8 cellular contexts compared by ENCODE assay signal in the genomic region with DNA sequence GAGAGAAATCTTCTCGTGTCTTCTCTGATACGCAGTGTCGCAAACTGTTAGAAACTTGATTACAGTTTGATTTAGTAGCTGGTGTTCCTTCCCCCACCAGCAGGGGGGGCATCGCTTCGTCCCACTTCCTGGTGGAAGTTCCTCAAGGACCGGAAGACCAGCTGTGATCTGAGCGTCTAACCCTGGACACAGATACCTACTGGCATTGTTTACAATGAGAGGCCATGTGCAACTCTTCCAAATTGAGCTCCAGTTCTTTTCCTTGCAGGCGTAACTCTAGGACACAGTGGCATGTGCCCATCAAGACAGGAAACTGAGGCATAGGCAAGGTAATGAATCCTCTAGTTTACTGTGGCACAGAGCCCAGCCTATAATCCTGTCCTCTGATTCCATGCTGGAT.
A peak's percentile ranks its signal among the peaks of the same experiment; 100 is the strongest.
DNase-seq lines count a peak whose midpoint lies in the region; ATAC-seq, FAIRE-seq and TF ChIP-seq lines count a peak whose summit lies in the region.

No MANE protein-coding gene starts in this region.

- no peak overlapping the region for H3K4me3 ChIP-seq in AG04450 (ENCODE audit: low read depth, low read length)
- no peak overlapping the region for H3K4me3 ChIP-seq in K562
- H3K4me3 ChIP-seq in lung = no peak overlapping the region

- H3K9ac ChIP-seq in K562 (ENCODE audit: insufficient read depth in 1 of 2, low read depth in 2 of 2, low read length in 2 of 2) = no peak overlapping the region

- no peak for TF ChIP-seq POLR2A in K562 (conservative IDR thresholded peaks at IDR 0.05)

- no peaks in the 10 kb centered on the region for H4K20me1 ChIP-seq in K562 (replicated peaks; ENCODE audit: control insufficient read depth, insufficient read depth, low read length)

- in situ Hi-C loops in GM13977 (cut with MboI; ENCODE audit: low pct_unique_long_range_greater_than_20kb, low sequenced_read_pairs, unreplicated experiment) = no loop called here
- in situ Hi-C loops in K562 (cut with MboI) = no loop called here

- TF ChIP-seq RAD21 in K562 (CRISPR knock-in tag; conservative IDR thresholded peaks at IDR 0.05 in 1 of 2, IDR thresholded peaks at IDR 0.05 in 1 of 2) = peak; percentile 29 to 60; a peak in 3 of 4 replicates

- H3K36me3 ChIP-seq in K562 (ENCODE audit: control insufficient read depth, insufficient read depth, low read length) = no peaks in the 10 kb centered on the region
- no peaks in the 10 kb centered on the region for H3K36me3 ChIP-seq in lung (ENCODE audit: control insufficient read depth in 2 of 2, insufficient read depth in 2 of 2, low read length in 2 of 2)

- ATAC-seq in K562 (peak; percentile 81), lung (ENCODE audit: insufficient read depth, low FRiP score) (no peak), GM21619 (IDR thresholded peaks at IDR 0.05; ENCODE audit: unreplicated experiment) (no peak), GM18519 (IDR thresholded peaks at IDR 0.05; ENCODE audit: low FRiP score, unreplicated experiment) (no peak)

- no peaks in the 10 kb centered on the region for H3K4me1 ChIP-seq in K562 (replicated peaks in 1 of 2; ENCODE audit: control insufficient read depth in 2 of 2, insufficient read depth in 2 of 2, low read length in 2 of 2)
- H3K4me1 ChIP-seq in lung (ENCODE audit: control insufficient read depth in 2 of 2, insufficient read depth in 2 of 2, low read length in 2 of 2) = no peaks in the 10 kb centered on the region

- H3K9me1 ChIP-seq in K562 (ENCODE audit: control insufficient read depth, insufficient read depth, low read length) = no peaks in the 10 kb centered on the region

- CTCF ChIA-PET in AG04450 (lab: Charles Lee) (interaction anchor here (0.6 to 3.6 kb wide), 28 partner anchors 8 to 568 kb away, joined by 3 to 29 read pairs (median 4); a partner anchor contains a TSS), K562 (lab: Yijun Ruan, JAX; ENCODE audit: low intra/inter-chr PET ratio) (interaction anchor here (0.6 to 1.3 kb wide), 2 partner anchors 293 to 1016 kb away, joined by 3 to 4 read pairs; no protein-coding TSS in a partner anchor)

- no peak for TF ChIP-seq EP300 in K562 (IDR thresholded peaks at IDR 0.05; ENCODE audit: low read length)

- no peak overlapping the region for H3K27ac ChIP-seq in AG04450 (ENCODE audit: low read depth, low read length)
- no peak overlapping the region for H3K27ac ChIP-seq in K562 (ENCODE audit: extremely low read depth, low read depth, low read length)
- no peak overlapping the region for H3K27ac ChIP-seq in lung (ENCODE audit: low read depth in 1 of 2, low read length in 1 of 2)

- POLR2A ChIA-PET in AG04450 (lab: Yijun Ruan, JAX) = no interaction called here
- POLR2A ChIA-PET in K562 (lab: Yijun Ruan, JAX) = interaction anchor here (0.9 to 1.7 kb wide), 2 partner anchors 16 to 19 kb away, joined by 3 to 5 read pairs; no protein-coding TSS in a partner anchor

- peak; percentile 67 for TF ChIP-seq CTCF in AG04450 (IDR thresholded peaks at IDR 0.05; ENCODE audit: low read depth, low read length)
- TF ChIP-seq CTCF in GM13977 (IDR thresholded peaks at IDR 0.05; ENCODE audit: extremely low read depth, insufficient read depth, missing control alignments) = peak; percentile 74
- peak; percentile 68 to 90 (median 80) for TF ChIP-seq CTCF in K562 (IDR thresholded peaks at IDR 0.05 in 2 of 3, conservative IDR thresholded peaks at IDR 0.05 in 1 of 3; ENCODE audit: insufficient read depth in 2 of 3, low read depth in 1 of 3, low read length in 3 of 3)
- peak; percentile 23 for TF ChIP-seq CTCF in lung (IDR thresholded peaks at IDR 0.05; ENCODE audit: control extremely low read depth, extremely low read depth)

- H3K27me3 ChIP-seq in AG04450 (ENCODE audit: control insufficient read depth, insufficient read depth, low read length) = no peaks in the 10 kb centered on the region
- H3K27me3 ChIP-seq in K562 (ENCODE audit: control insufficient read depth in 2 of 2, insufficient read depth in 2 of 2, low read length in 2 of 2) = peaks cover 6 to 24% of the 10 kb centered on the region in 2 experiments; a peak in 3 of 5 replicates
- no peaks in the 10 kb centered on the region for H3K27me3 ChIP-seq in lung (ENCODE audit: control insufficient read depth, insufficient read depth)

- H3K4me2 ChIP-seq in K562 (ENCODE audit: insufficient read depth, low read length) = no peak overlapping the region

- DNase-seq in AG04450 (ENCODE audit: low read depth, low spot score) = no peak
- peak; percentile 50 for DNase-seq in GM13977 (ENCODE audit: low spot score)
- DNase-seq in K562 (ENCODE audit: extremely low read depth in 1 of 4, low spot score in 3 of 4) = peak; percentile 63 to 77 (median 68)
- DNase-seq in lung (ENCODE audit: low spot score) = no peak
- no peak for DNase-seq in NCI-H226

- peak overlapping the region; percentile 68; the same call in 1 of the 2 replicates for H2AFZ ChIP-seq in K562 (ENCODE audit: low read depth, low read length)

- no peaks in the 10 kb centered on the region for H3K79me2 ChIP-seq in K562 (ENCODE audit: control insufficient read depth, insufficient read depth, low read length)

- FAIRE-seq in K562 (lab: Jason Lieb, UNC) = peak; percentile 93

- H3K9me3 ChIP-seq in AG04450 (ENCODE audit: control insufficient read depth, insufficient read depth, low read length) (no peaks in the 10 kb centered on the region; the same call in 1 of the 2 replicates), K562 (replicated peaks; ENCODE audit: control insufficient read depth, insufficient read depth, low read depth, low read length) (no peaks in the 10 kb centered on the region), lung (ENCODE audit: control insufficient read depth in 2 of 2, insufficient read depth in 1 of 2, low read length in 1 of 2) (no peaks in the 10 kb centered on the region)

- 33% methylated on average over 8 of the region's 8 CpGs for WGBS in K562 (ENCODE audit: insufficient coverage, low coverage, missing lambda C conversion rate)
- WGBS in lung, 2 donors = 49 to 54% methylated on average over 8 of the region's 8 CpGs

- BruUV-seq in K562 (replicated peaks; lab: Mats Ljungman, UMichigan) = no TSS peak

- intact Hi-C loops in K562 (cut with micrococcal nuclease) = loop anchor here (10.0 kb wide), 2 partner anchors 122 to 292 kb away; no protein-coding TSS in a partner anchor

TF ChIP-seq in PFSK-1, 5 proteins besides CTCF, POLR2A, EP300 and RAD21:
- TF ChIP-seq FOXP2 (optimal IDR thresholded peaks at IDR 0.05; ENCODE audit: borderline replicate concordance, extremely low read depth, extremely low read length, insufficient read depth) = peak; percentile 30
- TF ChIP-seq, protein P1, sequence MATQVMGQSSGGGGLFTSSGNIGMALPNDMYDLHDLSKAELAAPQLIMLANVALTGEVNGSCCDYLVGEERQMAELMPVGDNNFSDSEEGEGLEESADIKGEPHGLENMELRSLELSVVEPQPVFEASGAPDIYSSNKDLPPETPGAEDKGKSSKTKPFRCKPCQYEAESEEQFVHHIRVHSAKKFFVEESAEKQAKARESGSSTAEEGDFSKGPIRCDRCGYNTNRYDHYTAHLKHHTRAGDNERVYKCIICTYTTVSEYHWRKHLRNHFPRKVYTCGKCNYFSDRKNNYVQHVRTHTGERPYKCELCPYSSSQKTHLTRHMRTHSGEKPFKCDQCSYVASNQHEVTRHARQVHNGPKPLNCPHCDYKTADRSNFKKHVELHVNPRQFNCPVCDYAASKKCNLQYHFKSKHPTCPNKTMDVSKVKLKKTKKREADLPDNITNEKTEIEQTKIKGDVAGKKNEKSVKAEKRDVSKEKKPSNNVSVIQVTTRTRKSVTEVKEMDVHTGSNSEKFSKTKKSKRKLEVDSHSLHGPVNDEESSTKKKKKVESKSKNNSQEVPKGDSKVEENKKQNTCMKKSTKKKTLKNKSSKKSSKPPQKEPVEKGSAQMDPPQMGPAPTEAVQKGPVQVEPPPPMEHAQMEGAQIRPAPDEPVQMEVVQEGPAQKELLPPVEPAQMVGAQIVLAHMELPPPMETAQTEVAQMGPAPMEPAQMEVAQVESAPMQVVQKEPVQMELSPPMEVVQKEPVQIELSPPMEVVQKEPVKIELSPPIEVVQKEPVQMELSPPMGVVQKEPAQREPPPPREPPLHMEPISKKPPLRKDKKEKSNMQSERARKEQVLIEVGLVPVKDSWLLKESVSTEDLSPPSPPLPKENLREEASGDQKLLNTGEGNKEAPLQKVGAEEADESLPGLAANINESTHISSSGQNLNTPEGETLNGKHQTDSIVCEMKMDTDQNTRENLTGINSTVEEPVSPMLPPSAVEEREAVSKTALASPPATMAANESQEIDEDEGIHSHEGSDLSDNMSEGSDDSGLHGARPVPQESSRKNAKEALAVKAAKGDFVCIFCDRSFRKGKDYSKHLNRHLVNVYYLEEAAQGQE (IDR thresholded peaks at IDR 0.05; ENCODE audit: insufficient read depth in 1 of 2, low read depth in 2 of 2, low read length in 2 of 2) = no peak
TF ChIP-seq in PFSK-1: peak in this region for 1.

TF ChIP-seq in K562, 482 proteins besides CTCF, POLR2A, EP300 and RAD21 (continues in another document):
- TF ChIP-seq CBFB (CRISPR knock-in tag; IDR thresholded peaks at IDR 0.05) (no peak), ZBED1 (IDR thresholded peaks at IDR 0.05) (no peak)
- TF ChIP-seq, protein P2, sequence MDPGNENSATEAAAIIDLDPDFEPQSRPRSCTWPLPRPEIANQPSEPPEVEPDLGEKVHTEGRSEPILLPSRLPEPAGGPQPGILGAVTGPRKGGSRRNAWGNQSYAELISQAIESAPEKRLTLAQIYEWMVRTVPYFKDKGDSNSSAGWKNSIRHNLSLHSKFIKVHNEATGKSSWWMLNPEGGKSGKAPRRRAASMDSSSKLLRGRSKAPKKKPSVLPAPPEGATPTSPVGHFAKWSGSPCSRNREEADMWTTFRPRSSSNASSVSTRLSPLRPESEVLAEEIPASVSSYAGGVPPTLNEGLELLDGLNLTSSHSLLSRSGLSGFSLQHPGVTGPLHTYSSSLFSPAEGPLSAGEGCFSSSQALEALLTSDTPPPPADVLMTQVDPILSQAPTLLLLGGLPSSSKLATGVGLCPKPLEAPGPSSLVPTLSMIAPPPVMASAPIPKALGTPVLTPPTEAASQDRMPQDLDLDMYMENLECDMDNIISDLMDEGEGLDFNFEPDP (CRISPR knock-in tag; IDR thresholded peaks at IDR 0.05) = no peak

Comparison
In these comparisons a context has a peak if more than half of its experiments do, and no peak if none do; other contexts are left out.
1. DNase-seq: peak in GM13977 (single experiment) and K562 (4 of 4); none in AG04450 (single experiment), lung (single experiment) and NCI-H226 (single experiment).
2. CTCF ChIP-seq: peak in every context shown above with its lines; median percentile 80 in K562; 74 in GM13977; 67 in AG04450; 23 in lung.